2 cellular contexts compared by ENCODE assay signal in the genomic region with DNA sequence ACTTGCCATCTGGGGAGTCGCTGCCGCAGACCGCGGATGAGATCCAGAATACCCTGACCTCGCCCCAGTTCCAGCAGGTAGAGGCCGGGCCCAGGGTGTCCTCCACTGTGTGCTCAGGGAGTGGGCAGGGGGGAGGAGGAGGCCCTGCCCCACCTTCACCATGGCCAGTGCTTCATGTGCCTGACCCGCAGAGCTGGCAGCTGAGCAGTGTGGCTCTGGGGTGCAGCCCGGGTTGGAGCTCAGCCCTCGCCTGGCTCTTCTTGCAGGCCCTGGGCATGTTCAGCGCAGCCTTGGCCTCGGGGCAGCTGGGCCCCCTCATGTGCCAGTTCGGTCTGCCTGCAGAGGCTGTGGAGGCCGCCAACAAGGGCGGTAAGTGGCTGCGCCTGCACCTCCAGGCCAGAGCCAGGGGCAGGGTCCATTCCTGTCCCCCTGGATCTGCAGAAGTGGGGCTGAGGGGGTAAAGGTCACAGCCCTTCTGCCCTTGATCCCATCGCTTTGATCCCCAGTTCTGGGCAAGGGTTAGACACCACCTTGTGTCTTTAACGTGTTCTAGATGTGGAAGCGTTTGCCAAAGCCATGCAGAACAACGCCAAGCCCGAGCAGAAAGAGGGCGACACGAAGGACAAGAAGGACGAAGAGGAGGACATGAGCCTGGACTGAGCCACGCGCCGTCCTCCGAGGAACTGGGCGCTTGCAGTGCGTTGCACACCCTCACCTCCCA.
TF ChIP-seq lines count a peak whose summit lies in the region.

No MANE protein-coding gene starts in this region.

TF ChIP-seq in A549, 52 proteins besides CTCF, POLR2A, EP300 and RAD21:
- TF ChIP-seq MYC (IDR thresholded peaks at IDR 0.05; ENCODE audit: borderline replicate concordance, low read length): no peak
- no peak for TF ChIP-seq HOXB5 (CRISPR knock-in tag; IDR thresholded peaks at IDR 0.05)
- peak in 1 of 2 experiments; percentile 36; a peak in 1 of 5 replicates for TF ChIP-seq JUN (IDR thresholded peaks at IDR 0.05)
- TF ChIP-seq, protein P1, sequence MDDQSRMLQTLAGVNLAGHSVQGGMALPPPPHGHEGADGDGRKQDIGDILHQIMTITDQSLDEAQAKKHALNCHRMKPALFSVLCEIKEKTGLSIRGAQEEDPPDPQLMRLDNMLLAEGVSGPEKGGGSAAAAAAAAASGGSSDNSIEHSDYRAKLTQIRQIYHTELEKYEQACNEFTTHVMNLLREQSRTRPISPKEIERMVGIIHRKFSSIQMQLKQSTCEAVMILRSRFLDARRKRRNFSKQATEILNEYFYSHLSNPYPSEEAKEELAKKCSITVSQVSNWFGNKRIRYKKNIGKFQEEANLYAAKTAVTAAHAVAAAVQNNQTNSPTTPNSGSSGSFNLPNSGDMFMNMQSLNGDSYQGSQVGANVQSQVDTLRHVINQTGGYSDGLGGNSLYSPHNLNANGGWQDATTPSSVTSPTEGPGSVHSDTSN (IDR thresholded peaks at IDR 0.05): peak; percentile 1; the same call in 1 of the 2 replicates
- TF ChIP-seq POLR2AphosphoS2 (conservative IDR thresholded peaks at IDR 0.05; ENCODE audit: low read length): peak; percentile 63; the same call in 1 of the 2 replicates
- no peak for TF ChIP-seq ESRRA (IDR thresholded peaks at IDR 0.05; ENCODE audit: borderline replicate concordance, low read length)
- TF ChIP-seq GATA3 (IDR thresholded peaks at IDR 0.05; ENCODE audit: borderline replicate concordance): 0 out of 2 replicates have a peak, but pooled peaks have one; percentile 5

TF ChIP-seq in HCT116, 20 proteins besides CTCF, POLR2A, EP300 and RAD21:
- TF ChIP-seq ZNF274 (IDR thresholded peaks at IDR 0.05; ENCODE audit: low read depth, low read length) (no peak), EZH2phosphoT487 (IDR thresholded peaks at IDR 0.05; ENCODE audit: borderline replicate concordance) (no peak), JUND (IDR thresholded peaks at IDR 0.05) (no peak), SRF (IDR thresholded peaks at IDR 0.05; ENCODE audit: low read depth) (no peak), CEBPB (IDR thresholded peaks at IDR 0.05; ENCODE audit: low read depth) (no peak)
- TF ChIP-seq, protein P2, sequence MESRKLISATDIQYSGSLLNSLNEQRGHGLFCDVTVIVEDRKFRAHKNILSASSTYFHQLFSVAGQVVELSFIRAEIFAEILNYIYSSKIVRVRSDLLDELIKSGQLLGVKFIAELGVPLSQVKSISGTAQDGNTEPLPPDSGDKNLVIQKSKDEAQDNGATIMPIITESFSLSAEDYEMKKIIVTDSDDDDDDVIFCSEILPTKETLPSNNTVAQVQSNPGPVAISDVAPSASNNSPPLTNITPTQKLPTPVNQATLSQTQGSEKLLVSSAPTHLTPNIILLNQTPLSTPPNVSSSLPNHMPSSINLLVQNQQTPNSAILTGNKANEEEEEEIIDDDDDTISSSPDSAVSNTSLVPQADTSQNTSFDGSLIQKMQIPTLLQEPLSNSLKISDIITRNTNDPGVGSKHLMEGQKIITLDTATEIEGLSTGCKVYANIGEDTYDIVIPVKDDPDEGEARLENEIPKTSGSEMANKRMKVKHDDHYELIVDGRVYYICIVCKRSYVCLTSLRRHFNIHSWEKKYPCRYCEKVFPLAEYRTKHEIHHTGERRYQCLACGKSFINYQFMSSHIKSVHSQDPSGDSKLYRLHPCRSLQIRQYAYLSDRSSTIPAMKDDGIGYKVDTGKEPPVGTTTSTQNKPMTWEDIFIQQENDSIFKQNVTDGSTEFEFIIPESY (IDR thresholded peaks at IDR 0.05; ENCODE audit: extremely low read depth, insufficient replicate concordance, low read length): no peak
- TF ChIP-seq, protein P3, sequence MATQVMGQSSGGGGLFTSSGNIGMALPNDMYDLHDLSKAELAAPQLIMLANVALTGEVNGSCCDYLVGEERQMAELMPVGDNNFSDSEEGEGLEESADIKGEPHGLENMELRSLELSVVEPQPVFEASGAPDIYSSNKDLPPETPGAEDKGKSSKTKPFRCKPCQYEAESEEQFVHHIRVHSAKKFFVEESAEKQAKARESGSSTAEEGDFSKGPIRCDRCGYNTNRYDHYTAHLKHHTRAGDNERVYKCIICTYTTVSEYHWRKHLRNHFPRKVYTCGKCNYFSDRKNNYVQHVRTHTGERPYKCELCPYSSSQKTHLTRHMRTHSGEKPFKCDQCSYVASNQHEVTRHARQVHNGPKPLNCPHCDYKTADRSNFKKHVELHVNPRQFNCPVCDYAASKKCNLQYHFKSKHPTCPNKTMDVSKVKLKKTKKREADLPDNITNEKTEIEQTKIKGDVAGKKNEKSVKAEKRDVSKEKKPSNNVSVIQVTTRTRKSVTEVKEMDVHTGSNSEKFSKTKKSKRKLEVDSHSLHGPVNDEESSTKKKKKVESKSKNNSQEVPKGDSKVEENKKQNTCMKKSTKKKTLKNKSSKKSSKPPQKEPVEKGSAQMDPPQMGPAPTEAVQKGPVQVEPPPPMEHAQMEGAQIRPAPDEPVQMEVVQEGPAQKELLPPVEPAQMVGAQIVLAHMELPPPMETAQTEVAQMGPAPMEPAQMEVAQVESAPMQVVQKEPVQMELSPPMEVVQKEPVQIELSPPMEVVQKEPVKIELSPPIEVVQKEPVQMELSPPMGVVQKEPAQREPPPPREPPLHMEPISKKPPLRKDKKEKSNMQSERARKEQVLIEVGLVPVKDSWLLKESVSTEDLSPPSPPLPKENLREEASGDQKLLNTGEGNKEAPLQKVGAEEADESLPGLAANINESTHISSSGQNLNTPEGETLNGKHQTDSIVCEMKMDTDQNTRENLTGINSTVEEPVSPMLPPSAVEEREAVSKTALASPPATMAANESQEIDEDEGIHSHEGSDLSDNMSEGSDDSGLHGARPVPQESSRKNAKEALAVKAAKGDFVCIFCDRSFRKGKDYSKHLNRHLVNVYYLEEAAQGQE (IDR thresholded peaks at IDR 0.05; ENCODE audit: low read depth): no peak
- TF ChIP-seq, protein P4, sequence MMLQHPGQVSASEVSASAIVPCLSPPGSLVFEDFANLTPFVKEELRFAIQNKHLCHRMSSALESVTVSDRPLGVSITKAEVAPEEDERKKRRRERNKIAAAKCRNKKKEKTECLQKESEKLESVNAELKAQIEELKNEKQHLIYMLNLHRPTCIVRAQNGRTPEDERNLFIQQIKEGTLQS (IDR thresholded peaks at IDR 0.05): no peak
